Comparison of ENCODE assay signal across 1 cellular context in genomic region chr14:101068958-101069549, GRCh38.
TF ChIP-seq lines count a peak whose summit lies in the region.

No MANE protein-coding gene starts in this region.

TF ChIP-seq in IMR-90, 13 proteins besides CTCF, POLR2A, EP300 and RAD21 (continued from another document):
- TF ChIP-seq MXI1 (IDR thresholded peaks at IDR 0.05; ENCODE audit: borderline replicate concordance, low read depth, low read length), result no peak
- TF ChIP-seq RFX5 (IDR thresholded peaks at IDR 0.05; ENCODE audit: low read depth, low read length), result no peak
- TF ChIP-seq SMC3 (IDR thresholded peaks at IDR 0.05; ENCODE audit: low read depth, low read length), result no peak
TF ChIP-seq in IMR-90: peak in this region for 0.
